In genomic region chr1:87115317-87115885, GRCh38 we compare ENCODE assay signal across 15 cellular contexts.
DNase-seq lines count a peak whose midpoint lies in the region; ATAC-seq and TF ChIP-seq lines count a peak whose summit lies in the region.
"Had no signal": no experiment of that assay in that cellular context is flagged by ENCODE, and none has a peak within 500 bp of the region (broad histone marks: within the 10 kb centered on the region; RNA-seq: fewer than 3 reads in every experiment).

No MANE protein-coding gene starts in this region.

- H3K27me3 Mint-ChIP-seq in glutamatergic neuron (ENCODE audit: unreplicated experiment) = no peaks in the 10 kb centered on the region

- no peak overlapping the region for H3K4me3 Mint-ChIP-seq in glutamatergic neuron (ENCODE audit: unreplicated experiment)

- peak; percentile 69 for DNase-seq in AG09309 (ENCODE audit: low read depth)
- DNase-seq in astrocyte of the hippocampus (ENCODE audit: low read depth, low spot score) = peak; percentile 85
- no peak for DNase-seq in mucosa of descending colon
- DNase-seq in glutamatergic neuron = no peak
- no peak for DNase-seq in stimulated activated naive CD4-positive, alpha-beta T cell (lab: John Stamatoyannopoulos, UW)
- no peak for DNase-seq in T-helper 2 cell
- DNase-seq: activated CD4-positive, CD25-positive, alpha-beta regulatory T cell treated with anti-CD3 and anti-CD28 coated beads, Interleukin-2, amount 50 U/mL, for 72 hours; activated gamma-delta T cell; COR-L47; head of caudate nucleus; SHP77 treated with DMSO at 0.1 percent for 48 hours had no signal

- H3K4me1 Mint-ChIP-seq in glutamatergic neuron (ENCODE audit: low read depth, unreplicated experiment) = peaks cover 6% of the 10 kb centered on the region

- no peak overlapping the region for H3K27ac ChIP-seq in HEK293 (ENCODE audit: extremely low read depth, low read depth, low read length)

- TF ChIP-seq CTCF in AG09309 (IDR thresholded peaks at IDR 0.05; ENCODE audit: control insufficient read depth, insufficient read depth, low read depth, low read length, missing control alignments) (no peak), HEK293 (tag by site-specific recombination; IDR thresholded peaks at IDR 0.05) (no peak), mucosa of descending colon (IDR thresholded peaks at IDR 0.05) (no peak), glutamatergic neuron (IDR thresholded peaks at IDR 0.05; ENCODE audit: partially characterized antibody, unreplicated experiment) (no peak)

- H3K4me3 ChIP-seq in AG09309 (ENCODE audit: control insufficient read depth, low read depth, low read length) = no peak overlapping the region
- no peak overlapping the region for H3K4me3 ChIP-seq in HEK293 (ENCODE audit: low read depth, low read length)
- no peak overlapping the region for H3K4me3 ChIP-seq in mucosa of descending colon
- H3K4me3 ChIP-seq: GM12878, K562 had no signal

- POLR2A ChIA-PET in HEK293 (lab: Yijun Ruan, JAX) = no interaction called here

- no peaks in the 10 kb centered on the region for H3K36me3 Mint-ChIP-seq in glutamatergic neuron (ENCODE audit: unreplicated experiment)

- ATAC-seq in mucosa of descending colon (peak; percentile 28), HG03442 (IDR thresholded peaks at IDR 0.05; ENCODE audit: unreplicated experiment) (no peak)
- ATAC-seq: GM12878, K562 had no signal

- H3K9me3 ChIP-seq in HEK293 (ENCODE audit: control insufficient read depth, insufficient read depth, low read depth, low read length) = no peaks in the 10 kb centered on the region
- H3K9me3 ChIP-seq in mucosa of descending colon = no peaks in the 10 kb centered on the region

- H3K4me1 ChIP-seq in HEK293 (ENCODE audit: control insufficient read depth, insufficient read depth, low read length) (no peaks in the 10 kb centered on the region), mucosa of descending colon (ENCODE audit: low read depth) (no peaks in the 10 kb centered on the region)

- no peak overlapping the region for H3K27ac Mint-ChIP-seq in glutamatergic neuron (ENCODE audit: unreplicated experiment)

- intact Hi-C loops in mucosa of descending colon (cut with DNase I, micrococcal nuclease) = no loop called here

- CTCF ChIA-PET in HEK293 (lab: Yijun Ruan, JAX) = interaction anchor here (0.6 kb wide), 1 partner anchor 41 kb away, joined by 3 read pairs; no protein-coding TSS in a partner anchor

- peaks cover 2% of the 10 kb centered on the region for H3K9me3 Mint-ChIP-seq in glutamatergic neuron (ENCODE audit: unreplicated experiment)

- H3K36me3 ChIP-seq in HEK293 (ENCODE audit: control insufficient read depth in 2 of 2, insufficient read depth in 1 of 2, low read length in 2 of 2) (no peaks in the 10 kb centered on the region), mucosa of descending colon (ENCODE audit: low read depth) (no peaks in the 10 kb centered on the region)

TF ChIP-seq in HEK293, 187 proteins besides CTCF, POLR2A, EP300 and RAD21 (continues in another document):
- no peak for TF ChIP-seq ZNF292 (tag by site-specific recombination; IDR thresholded peaks at IDR 0.05; ENCODE audit: borderline replicate concordance, low read depth)
- no peak for TF ChIP-seq ZNF544 (tag by site-specific recombination; IDR thresholded peaks at IDR 0.05)
- TF ChIP-seq HOXD13 (CRISPR knock-in tag; IDR thresholded peaks at IDR 0.05; ENCODE audit: borderline replicate concordance) = no peak
- no peak for TF ChIP-seq TCF7L2 (IDR thresholded peaks at IDR 0.05; ENCODE audit: borderline replicate concordance, low read depth, low read length)
- TF ChIP-seq, protein P1, sequence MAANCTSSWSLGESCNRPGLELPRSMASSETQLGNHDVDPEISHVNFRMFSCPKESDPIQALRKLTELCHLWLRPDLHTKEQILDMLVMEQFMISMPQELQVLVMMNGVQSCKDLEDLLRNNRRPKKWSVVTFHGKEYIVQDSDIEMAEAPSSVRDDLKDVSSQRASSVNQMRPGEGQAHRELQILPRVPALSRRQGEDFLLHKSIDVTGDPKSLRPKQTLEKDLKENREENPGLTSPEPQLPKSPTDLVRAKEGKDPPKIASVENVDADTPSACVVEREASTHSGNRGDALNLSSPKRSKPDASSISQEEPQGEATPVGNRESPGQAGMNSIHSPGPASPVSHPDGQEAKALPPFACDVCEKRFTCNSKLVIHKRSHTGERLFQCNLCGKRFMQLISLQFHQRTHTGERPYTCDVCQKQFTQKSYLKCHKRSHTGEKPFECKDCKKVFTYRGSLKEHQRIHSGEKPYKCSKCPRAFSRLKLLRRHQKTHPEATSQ (tag by site-specific recombination; IDR thresholded peaks at IDR 0.05) = no peak
- TF ChIP-seq ZNF2 (tag by site-specific recombination; IDR thresholded peaks at IDR 0.05) = no peak
- no peak for TF ChIP-seq ZNF26 (tag by site-specific recombination; IDR thresholded peaks at IDR 0.05)
- TF ChIP-seq, protein P2, sequence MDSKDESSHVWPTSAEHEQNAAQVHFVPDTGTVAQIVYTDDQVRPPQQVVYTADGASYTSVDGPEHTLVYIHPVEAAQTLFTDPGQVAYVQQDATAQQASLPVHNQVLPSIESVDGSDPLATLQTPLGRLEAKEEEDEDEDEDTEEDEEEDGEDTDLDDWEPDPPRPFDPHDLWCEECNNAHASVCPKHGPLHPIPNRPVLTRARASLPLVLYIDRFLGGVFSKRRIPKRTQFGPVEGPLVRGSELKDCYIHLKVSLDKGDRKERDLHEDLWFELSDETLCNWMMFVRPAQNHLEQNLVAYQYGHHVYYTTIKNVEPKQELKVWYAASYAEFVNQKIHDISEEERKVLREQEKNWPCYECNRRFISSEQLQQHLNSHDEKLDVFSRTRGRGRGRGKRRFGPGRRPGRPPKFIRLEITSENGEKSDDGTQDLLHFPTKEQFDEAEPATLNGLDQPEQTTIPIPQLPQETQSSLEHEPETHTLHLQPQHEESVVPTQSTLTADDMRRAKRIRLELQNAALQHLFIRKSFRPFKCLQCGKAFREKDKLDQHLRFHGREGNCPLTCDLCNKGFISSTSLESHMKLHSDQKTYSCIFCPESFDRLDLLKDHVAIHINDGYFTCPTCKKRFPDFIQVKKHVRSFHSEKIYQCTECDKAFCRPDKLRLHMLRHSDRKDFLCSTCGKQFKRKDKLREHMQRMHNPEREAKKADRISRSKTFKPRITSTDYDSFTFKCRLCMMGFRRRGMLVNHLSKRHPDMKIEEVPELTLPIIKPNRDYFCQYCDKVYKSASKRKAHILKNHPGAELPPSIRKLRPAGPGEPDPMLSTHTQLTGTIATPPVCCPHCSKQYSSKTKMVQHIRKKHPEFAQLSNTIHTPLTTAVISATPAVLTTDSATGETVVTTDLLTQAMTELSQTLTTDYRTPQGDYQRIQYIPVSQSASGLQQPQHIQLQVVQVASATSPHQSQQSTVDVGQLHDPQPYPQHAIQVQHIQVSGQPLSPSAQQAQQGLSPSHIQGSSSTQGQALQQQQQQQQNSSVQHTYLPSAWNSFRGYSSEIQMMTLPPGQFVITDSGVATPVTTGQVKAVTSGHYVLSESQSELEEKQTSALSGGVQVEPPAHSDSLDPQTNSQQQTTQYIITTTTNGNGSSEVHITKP (tag by site-specific recombination; IDR thresholded peaks at IDR 0.05) = peak; percentile 57
- TF ChIP-seq ZNF549 (tag by site-specific recombination; IDR thresholded peaks at IDR 0.05) = no peak
- TF ChIP-seq ZNF518A (tag by site-specific recombination; conservative IDR thresholded peaks at IDR 0.05; ENCODE audit: low read depth) = no peak
- TF ChIP-seq ZNF341 (tag by site-specific recombination; IDR thresholded peaks at IDR 0.05; ENCODE audit: low read depth) = peak; percentile 75

Comparison
In these comparisons a context has a peak if more than half of its experiments do, and no peak if none do; other contexts are left out.
1. DNase-seq: peak in AG09309 (single experiment) and astrocyte of the hippocampus (single experiment); none in mucosa of descending colon (0 of 3), glutamatergic neuron (single experiment), stimulated activated naive CD4-positive, alpha-beta T cell (0 of 6) and T-helper 2 cell (0 of 5).